In the genomic region with DNA sequence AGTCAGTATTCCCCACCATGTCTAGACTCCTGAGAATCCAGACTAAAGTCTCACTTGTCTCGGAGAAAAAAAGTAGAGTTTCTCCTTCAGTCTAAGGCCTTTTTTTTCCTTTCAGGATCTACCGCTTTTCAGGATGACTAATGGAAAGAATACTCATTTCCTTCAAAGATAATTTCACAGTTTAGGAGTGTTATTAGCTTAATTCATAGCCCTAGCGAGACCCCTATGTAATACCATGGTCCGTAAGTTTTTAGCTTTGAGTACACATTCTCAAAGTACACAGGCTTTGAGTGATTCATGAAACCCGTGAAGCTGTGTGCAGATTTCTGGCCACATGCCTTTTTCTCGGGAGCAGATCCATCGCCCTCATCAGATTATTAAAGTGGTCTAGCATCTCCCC, we compare ENCODE assay signal across 21 cellular contexts.
"Had no signal": no experiment of that assay in that cellular context is flagged by ENCODE, and none has a peak within 500 bp of the region (broad histone marks: within the 10 kb centered on the region; RNA-seq: fewer than 3 reads in every experiment).

No MANE protein-coding gene starts in this region.

- H3K36me3 Mint-ChIP-seq: activated CD8-positive, alpha-beta memory T cell treated with anti-CD3 and anti-CD28 coated beads, Interleukin-2, amount 10 ng/mL, durations not matched to agents 7 days and 5 days; activated naive CD4-positive, alpha-beta T cell treated with anti-CD3 and anti-CD28 coated beads, Interleukin-2, amount 50 U/mL, for 72 hours; naive thymus-derived CD8-positive, alpha-beta T cell had no signal

- H3K27me3 Mint-ChIP-seq: activated B cell treated with CpG ODN at 0.5 μM for 24 hours; activated CD8-positive, alpha-beta memory T cell treated with anti-CD3 and anti-CD28 coated beads, Interleukin-2, amount 10 ng/mL, durations not matched to agents 7 days and 5 days had no signal

- ATAC-seq: activated CD8-positive, alpha-beta memory T cell treated with anti-CD3 and anti-CD28 coated beads, Interleukin-2, amount 10 ng/mL, durations not matched to agents 7 days and 5 days; activated CD8-positive, alpha-beta T cell treated with anti-CD3 and anti-CD28 coated beads, Interleukin-2, amount 10 ng/mL, durations not matched to agents 7 days and 5 days; activated naive CD4-positive, alpha-beta T cell treated with anti-CD3 and anti-CD28 coated beads, Interleukin-2, amount 50 U/mL, for 72 hours; activated T-cell treated with anti-CD3 and anti-CD28 coated beads, Interleukin-2, amount 50 U/mL, for 72 hours; gastroesophageal sphincter; naive thymus-derived CD8-positive, alpha-beta T cell; right cardiac atrium; stimulated activated naive CD8-positive, alpha-beta T cell treated with anti-CD3 and anti-CD28 coated beads, Interleukin-15, Interleukin-2, amounts not matched to agents 100 U/mL and 50 U/mL, for 24 hours had no signal

- H3K9me3 Mint-ChIP-seq: activated B cell treated with CpG ODN at 0.5 μM for 24 hours; activated naive CD4-positive, alpha-beta T cell treated with anti-CD3 and anti-CD28 coated beads, Interleukin-2, amount 50 U/mL, for 72 hours; activated T-cell treated with anti-CD3 and anti-CD28 coated beads, Interleukin-2, amount 50 U/mL, for 72 hours; naive thymus-derived CD8-positive, alpha-beta T cell had no signal

- H2AFZ ChIP-seq: hepatocyte had no signal

- H3K4me1 ChIP-seq: colonic mucosa, testis, vagina had no signal

- H3K4me2 ChIP-seq: hepatocyte had no signal

- H3K4me3 ChIP-seq: colonic mucosa, dorsolateral prefrontal cortex, gastroesophageal sphincter, hepatocyte, testis, upper lobe of left lung, vagina had no signal

- H3K27ac Mint-ChIP-seq: activated B cell treated with CpG ODN at 0.5 μM for 24 hours; activated CD8-positive, alpha-beta memory T cell treated with anti-CD3 and anti-CD28 coated beads, Interleukin-2, amount 10 ng/mL, durations not matched to agents 7 days and 5 days; activated CD8-positive, alpha-beta T cell treated with anti-CD3 and anti-CD28 coated beads, Interleukin-2, amount 10 ng/mL, durations not matched to agents 7 days and 5 days; activated naive CD4-positive, alpha-beta T cell treated with anti-CD3 and anti-CD28 coated beads, Interleukin-2, amount 50 U/mL, for 72 hours; activated T-cell treated with anti-CD3 and anti-CD28 coated beads, Interleukin-2, amount 50 U/mL, for 72 hours; naive thymus-derived CD8-positive, alpha-beta T cell had no signal

- H3K9me3 ChIP-seq: colonic mucosa, gastroesophageal sphincter, testis, upper lobe of left lung, vagina had no signal

- H3K36me3 ChIP-seq: colonic mucosa, gastroesophageal sphincter, upper lobe of left lung, vagina had no signal

- H3K4me1 Mint-ChIP-seq: activated B cell treated with CpG ODN at 0.5 μM for 24 hours; activated CD8-positive, alpha-beta memory T cell treated with anti-CD3 and anti-CD28 coated beads, Interleukin-2, amount 10 ng/mL, durations not matched to agents 7 days and 5 days had no signal

- FAIRE-seq: keratinocyte had no signal

- H3K27ac ChIP-seq: colonic mucosa, dorsolateral prefrontal cortex, gastroesophageal sphincter, hepatocyte, testis, upper lobe of left lung, vagina had no signal

- H3K4me3 Mint-ChIP-seq: activated B cell treated with CpG ODN at 0.5 μM for 24 hours; activated CD8-positive, alpha-beta memory T cell treated with anti-CD3 and anti-CD28 coated beads, Interleukin-2, amount 10 ng/mL, durations not matched to agents 7 days and 5 days; activated CD8-positive, alpha-beta T cell treated with anti-CD3 and anti-CD28 coated beads, Interleukin-2, amount 10 ng/mL, durations not matched to agents 7 days and 5 days; activated T-cell treated with anti-CD3 and anti-CD28 coated beads, Interleukin-2, amount 50 U/mL, for 72 hours; naive thymus-derived CD8-positive, alpha-beta T cell had no signal

- DNase-seq: activated B cell treated with CpG ODN at 0.5 μM for 24 hours; activated CD4-positive, alpha-beta T cell treated with anti-CD3 and anti-CD28 coated beads, Interleukin-2, amount 50 U/mL, for 1 hour; activated CD8-positive, alpha-beta memory T cell treated with anti-CD3 and anti-CD28 coated beads, Interleukin-2, amount 10 ng/mL, durations not matched to agents 7 days and 5 days; activated CD8-positive, alpha-beta T cell treated with anti-CD3 and anti-CD28 coated beads, Interleukin-2, amount 10 ng/mL, durations not matched to agents 7 days and 5 days; activated naive CD4-positive, alpha-beta T cell; activated T-cell treated with anti-CD3 and anti-CD28 coated beads, Interleukin-2, amount 50 U/mL, for 72 hours; colonic mucosa; dorsolateral prefrontal cortex; effector memory CD4-positive, alpha-beta T cell; naive thymus-derived CD8-positive, alpha-beta T cell; right cardiac atrium; stimulated activated CD4-positive, alpha-beta T cell treated with anti-CD3 and anti-CD28 coated beads, Interleukin-2, amount 100 ng/mL, for 48 hours; stimulated activated naive CD8-positive, alpha-beta T cell treated with anti-CD3 and anti-CD28 coated beads, Interleukin-15, Interleukin-2, amounts not matched to agents 100 U/mL and 50 U/mL, for 24 hours; T-helper 2 cell; testis; upper lobe of left lung had no signal

- H3K27me3 ChIP-seq: colonic mucosa, dorsolateral prefrontal cortex, gastroesophageal sphincter, hepatocyte, testis, upper lobe of left lung, vagina had no signal
